Comparison of ENCODE assay signal across 1 cellular context in the genomic region with DNA sequence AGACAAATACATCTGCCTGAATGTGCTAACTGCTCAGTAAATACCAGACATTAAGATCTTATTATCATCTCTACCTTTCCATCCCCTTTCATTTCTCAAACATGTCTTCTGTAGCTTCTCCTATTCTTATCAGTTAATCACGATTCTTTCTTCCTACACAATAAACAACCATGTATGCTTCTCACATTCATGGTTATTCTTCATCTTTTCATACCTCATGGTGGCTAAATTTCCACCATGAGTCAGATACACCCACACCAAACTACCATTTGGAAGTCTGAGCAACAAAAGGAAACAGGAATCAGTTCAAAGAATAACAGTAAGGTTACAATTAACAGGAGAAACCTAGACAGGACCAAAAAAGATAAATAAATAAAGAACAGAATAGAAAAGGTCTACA.
TF ChIP-seq lines count a peak whose summit lies in the region.

No MANE protein-coding gene starts in this region.

TF ChIP-seq in IMR-90, 13 proteins besides CTCF, POLR2A, EP300 and RAD21:
- TF ChIP-seq FOS (IDR thresholded peaks at IDR 0.05; ENCODE audit: low read depth, low read length) = no peak
- TF ChIP-seq MAZ (IDR thresholded peaks at IDR 0.05; ENCODE audit: borderline replicate concordance, low read depth, low read length) = no peak
- TF ChIP-seq MXI1 (IDR thresholded peaks at IDR 0.05; ENCODE audit: borderline replicate concordance, low read depth, low read length) = no peak
- TF ChIP-seq RCOR1 (IDR thresholded peaks at IDR 0.05; ENCODE audit: insufficient replicate concordance, low read length) = no peak
- peak; percentile 84 for TF ChIP-seq BHLHE40 (IDR thresholded peaks at IDR 0.05; ENCODE audit: low read depth, low read length)
- no peak for TF ChIP-seq SMC3 (IDR thresholded peaks at IDR 0.05; ENCODE audit: low read depth, low read length)
- no peak for TF ChIP-seq MAFK (IDR thresholded peaks at IDR 0.05; ENCODE audit: low read depth, low read length)
- TF ChIP-seq, protein P1, sequence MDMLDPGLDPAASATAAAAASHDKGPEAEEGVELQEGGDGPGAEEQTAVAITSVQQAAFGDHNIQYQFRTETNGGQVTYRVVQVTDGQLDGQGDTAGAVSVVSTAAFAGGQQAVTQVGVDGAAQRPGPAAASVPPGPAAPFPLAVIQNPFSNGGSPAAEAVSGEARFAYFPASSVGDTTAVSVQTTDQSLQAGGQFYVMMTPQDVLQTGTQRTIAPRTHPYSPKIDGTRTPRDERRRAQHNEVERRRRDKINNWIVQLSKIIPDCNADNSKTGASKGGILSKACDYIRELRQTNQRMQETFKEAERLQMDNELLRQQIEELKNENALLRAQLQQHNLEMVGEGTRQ (IDR thresholded peaks at IDR 0.05; ENCODE audit: low read depth, low read length) = no peak
- no peak for TF ChIP-seq CEBPB (IDR thresholded peaks at IDR 0.05; ENCODE audit: low read depth, low read length)
